ENCODE assay signal across 1 cellular context in genomic region chr19:33302974-33303790, GRCh38.
TF ChIP-seq lines count a peak whose summit lies in the region.

No MANE protein-coding gene starts in this region.

TF ChIP-seq in HepG2, 621 proteins besides CTCF, POLR2A, EP300 and RAD21 (continued from another document):
- TF ChIP-seq KIAA2018 (CRISPR knock-in tag; IDR thresholded peaks at IDR 0.05; ENCODE audit: borderline replicate concordance) (no peak), ZSCAN20 (CRISPR knock-in tag; IDR thresholded peaks at IDR 0.05; ENCODE audit: borderline replicate concordance) (peak; percentile 17; the same call in 1 of the 2 replicates)
